ENCODE assay signal across 1 cellular context in genomic region chr22:45179276-45180049, GRCh38.
TF ChIP-seq lines count a peak whose summit lies in the region.

No MANE protein-coding gene starts in this region.

TF ChIP-seq in GM23338, 12 proteins besides CTCF, POLR2A, EP300 and RAD21 (continued from another document):
- no peak for TF ChIP-seq ZNF462 (CRISPR knock-in tag; IDR thresholded peaks at IDR 0.05)
